8 cellular contexts compared by ENCODE assay signal in the genomic region with DNA sequence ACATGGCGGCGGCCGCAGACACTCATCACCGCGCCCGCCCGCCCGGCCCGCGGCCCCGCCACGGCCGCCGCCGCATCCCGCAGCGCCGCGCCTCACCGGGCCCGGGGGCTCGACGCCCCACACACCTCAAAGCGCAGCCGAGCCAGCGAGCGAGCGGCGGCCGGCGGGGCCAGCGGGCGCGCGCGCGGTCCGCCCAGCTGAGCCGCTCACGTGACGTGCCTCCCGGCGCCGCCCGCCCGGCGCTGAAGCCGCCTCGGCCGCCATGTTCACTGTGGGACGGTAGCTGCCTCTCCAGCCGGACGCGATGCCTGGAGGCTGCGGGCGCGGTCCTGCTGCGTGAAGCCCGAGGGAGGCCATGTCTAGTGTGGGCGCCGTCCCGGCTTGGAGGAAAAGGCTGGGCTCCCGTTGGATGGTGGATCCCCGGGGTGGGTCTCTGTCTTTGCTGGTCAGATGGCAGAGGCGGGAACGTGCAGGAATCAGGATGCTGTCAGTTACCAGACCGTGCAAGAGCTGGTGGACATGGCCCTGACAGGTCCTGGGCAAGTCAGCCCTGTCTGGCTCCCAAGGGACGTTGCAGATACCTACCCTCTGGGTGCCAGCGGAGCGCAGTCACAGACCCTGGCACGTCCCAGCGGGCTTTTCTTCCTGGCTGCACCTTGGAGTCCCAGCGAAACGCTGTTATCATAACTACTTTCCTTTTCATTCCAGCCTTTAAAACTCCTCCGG. TPM values are rescaled to one million over a fixed set of nuclear protein-coding genes. Genes with fewer than 3 reads are reported as not detected.
A peak's percentile ranks its signal among the peaks of the same experiment; 100 is the strongest.
DNase-seq lines count a peak whose midpoint lies in the region; ATAC-seq and TF ChIP-seq lines count a peak whose summit lies in the region.

A gene with protein sequence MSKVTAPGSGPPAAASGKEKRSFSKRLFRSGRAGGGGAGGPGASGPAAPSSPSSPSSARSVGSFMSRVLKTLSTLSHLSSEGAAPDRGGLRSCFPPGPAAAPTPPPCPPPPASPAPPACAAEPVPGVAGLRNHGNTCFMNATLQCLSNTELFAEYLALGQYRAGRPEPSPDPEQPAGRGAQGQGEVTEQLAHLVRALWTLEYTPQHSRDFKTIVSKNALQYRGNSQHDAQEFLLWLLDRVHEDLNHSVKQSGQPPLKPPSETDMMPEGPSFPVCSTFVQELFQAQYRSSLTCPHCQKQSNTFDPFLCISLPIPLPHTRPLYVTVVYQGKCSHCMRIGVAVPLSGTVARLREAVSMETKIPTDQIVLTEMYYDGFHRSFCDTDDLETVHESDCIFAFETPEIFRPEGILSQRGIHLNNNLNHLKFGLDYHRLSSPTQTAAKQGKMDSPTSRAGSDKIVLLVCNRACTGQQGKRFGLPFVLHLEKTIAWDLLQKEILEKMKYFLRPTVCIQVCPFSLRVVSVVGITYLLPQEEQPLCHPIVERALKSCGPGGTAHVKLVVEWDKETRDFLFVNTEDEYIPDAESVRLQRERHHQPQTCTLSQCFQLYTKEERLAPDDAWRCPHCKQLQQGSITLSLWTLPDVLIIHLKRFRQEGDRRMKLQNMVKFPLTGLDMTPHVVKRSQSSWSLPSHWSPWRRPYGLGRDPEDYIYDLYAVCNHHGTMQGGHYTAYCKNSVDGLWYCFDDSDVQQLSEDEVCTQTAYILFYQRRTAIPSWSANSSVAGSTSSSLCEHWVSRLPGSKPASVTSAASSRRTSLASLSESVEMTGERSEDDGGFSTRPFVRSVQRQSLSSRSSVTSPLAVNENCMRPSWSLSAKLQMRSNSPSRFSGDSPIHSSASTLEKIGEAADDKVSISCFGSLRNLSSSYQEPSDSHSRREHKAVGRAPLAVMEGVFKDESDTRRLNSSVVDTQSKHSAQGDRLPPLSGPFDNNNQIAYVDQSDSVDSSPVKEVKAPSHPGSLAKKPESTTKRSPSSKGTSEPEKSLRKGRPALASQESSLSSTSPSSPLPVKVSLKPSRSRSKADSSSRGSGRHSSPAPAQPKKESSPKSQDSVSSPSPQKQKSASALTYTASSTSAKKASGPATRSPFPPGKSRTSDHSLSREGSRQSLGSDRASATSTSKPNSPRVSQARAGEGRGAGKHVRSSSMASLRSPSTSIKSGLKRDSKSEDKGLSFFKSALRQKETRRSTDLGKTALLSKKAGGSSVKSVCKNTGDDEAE (N-terminal part only) (minus strand): TSS at position 186 of the 726 bp plus-strand sequence. CDS start 182 bp downstream, at position 4.

- WGBS in testis, 2 donors: 1 to 2% methylated on average over 9 to 42 of the region's 75 CpGs

- H3K27ac ChIP-seq in osteoblast (ENCODE audit: low read depth, low read length) (no peak within 1 kb of the TSS), testis (peak within 1 kb of the TSS; percentile 82 to 86)

- no peaks in the 10 kb centered on the region for H3K36me3 ChIP-seq in osteoblast (ENCODE audit: insufficient read depth, low read length)
- no peaks in the 10 kb centered on the region for H3K36me3 ChIP-seq in testis (ENCODE audit: low read depth, missing control alignments)

- H3K9me3 Mint-ChIP-seq in activated naive CD8-positive, alpha-beta T cell treated with anti-CD3 and anti-CD28 coated beads, Interleukin-2, amount 10 ng/mL, durations not matched to agents 7 days and 5 days: no peaks in the 10 kb centered on the region

- no peaks in the 10 kb centered on the region for H3K9me3 ChIP-seq in osteoblast (ENCODE audit: low read depth, low read length)
- H3K9me3 ChIP-seq in testis: no peaks in the 10 kb centered on the region

- H3K4me1 ChIP-seq in osteoblast (ENCODE audit: insufficient read depth, low read length): peaks cover 20% of the 10 kb centered on the region
- H3K4me1 ChIP-seq in testis: peaks cover 19% of the 10 kb centered on the region

- H3K4me2 ChIP-seq in osteoblast (ENCODE audit: insufficient read depth, low read length): peak within 1 kb of the TSS; percentile 97

- H3K27ac Mint-ChIP-seq in activated naive CD8-positive, alpha-beta T cell treated with anti-CD3 and anti-CD28 coated beads, Interleukin-2, amount 10 ng/mL, durations not matched to agents 7 days and 5 days: peak within 1 kb of the TSS; percentile 77

- H3K27me3 ChIP-seq in osteoblast (ENCODE audit: insufficient read depth, low read length) (no peaks in the 10 kb centered on the region), testis (no peaks in the 10 kb centered on the region)

- no peaks in the 10 kb centered on the region for H3K36me3 Mint-ChIP-seq in activated naive CD8-positive, alpha-beta T cell treated with anti-CD3 and anti-CD28 coated beads, Interleukin-2, amount 10 ng/mL, durations not matched to agents 7 days and 5 days

- H3K4me3 Mint-ChIP-seq in activated naive CD8-positive, alpha-beta T cell treated with anti-CD3 and anti-CD28 coated beads, Interleukin-2, amount 10 ng/mL, durations not matched to agents 7 days and 5 days: peak within 1 kb of the TSS; percentile 88

- no peak for TF ChIP-seq POLR2A in testis (IDR thresholded peaks at IDR 0.05)

- DNase-seq in NCI-H128 (lab: John Stamatoyannopoulos, UW; ENCODE audit: unreplicated experiment) (peak; percentile 80), SKM-1 treated with dmso at 0.1 percent for 144 hours (lab: John Stamatoyannopoulos, UW; ENCODE audit: unreplicated experiment) (peak; percentile 94), head of caudate nucleus (peak; percentile 93 to 98 (median 96)), osteoblast (ENCODE audit: insufficient read length, low spot score, missing footprints) (peak; percentile 97), testis (peak; percentile 97)
- DNase-seq in activated naive CD8-positive, alpha-beta T cell treated with anti-CD3 and anti-CD28 coated beads, Interleukin-2, amount 10 ng/mL, durations not matched to agents 7 days and 5 days: peak; percentile 90

- H3K4me1 Mint-ChIP-seq in activated naive CD8-positive, alpha-beta T cell treated with anti-CD3 and anti-CD28 coated beads, Interleukin-2, amount 10 ng/mL, durations not matched to agents 7 days and 5 days: peaks cover 21% of the 10 kb centered on the region

- H4K20me1 ChIP-seq in osteoblast (ENCODE audit: insufficient read depth, low read length): peaks cover 10% of the 10 kb centered on the region

- peaks cover 12% of the 10 kb centered on the region for H3K27me3 Mint-ChIP-seq in activated naive CD8-positive, alpha-beta T cell treated with anti-CD3 and anti-CD28 coated beads, Interleukin-2, amount 10 ng/mL, durations not matched to agents 7 days and 5 days

- H3K4me3 ChIP-seq in GM12875 (ENCODE audit: low read depth, low read length) (peak within 1 kb of the TSS; percentile 61), osteoblast (ENCODE audit: insufficient read depth, low read length) (peak within 1 kb of the TSS; percentile 73), testis (peak within 1 kb of the TSS; percentile 73 to 77)

- peak; percentile 94 for ATAC-seq in HG02763 (IDR thresholded peaks at IDR 0.05; ENCODE audit: unreplicated experiment)
- ATAC-seq in activated naive CD8-positive, alpha-beta T cell treated with anti-CD3 and anti-CD28 coated beads, Interleukin-2, amount 10 ng/mL, durations not matched to agents 7 days and 5 days (ENCODE audit: low read depth): peak; percentile 99

- peak within 1 kb of the TSS; percentile 100 for H2AFZ ChIP-seq in osteoblast (ENCODE audit: low read length)

- TF ChIP-seq CTCF in GM12875 (IDR thresholded peaks at IDR 0.05; ENCODE audit: borderline replicate concordance, insufficient read depth, low read depth, low read length) (no peak), osteoblast (IDR thresholded peaks at IDR 0.05; ENCODE audit: extremely low read depth, low read depth, low read length) (no peak), testis (IDR thresholded peaks at IDR 0.05) (no peak)

- intact Hi-C loops in head of caudate nucleus (cut with DNase I) (no loop called here), testis (cut with DNase I; ENCODE audit: low total_unique reads) (no loop called here)

- POLR2A ChIA-PET in activated naive CD8-positive, alpha-beta T cell treated with anti-CD3 and anti-CD28 coated beads, Interleukin-2, amount 10 ng/mL, durations not matched to agents 7 days and 5 days (lab: Charles Lee): interaction anchor here (1.4 kb wide), 1 partner anchor 53 kb away, joined by 4 read pairs; no protein-coding TSS in a partner anchor

- H3K79me2 ChIP-seq in osteoblast (ENCODE audit: insufficient read depth, low read length): peaks cover 33% of the 10 kb centered on the region

RNA-seq across cellular contexts. Expression of the gene that starts here (rescaled TPM):
- 1 to 10 TPM; 5.7 to 6.0 TPM for total RNA-seq in activated naive CD8-positive, alpha-beta T cell treated with anti-CD3 and anti-CD28 coated beads, Interleukin-2, amount 10 ng/mL, durations not matched to agents 7 days and 5 days
- 6.2 and 7.4 TPM in 2 replicates for total RNA-seq in osteoblast
- total RNA-seq in testis: 10 to 100 TPM; 73.1 to 73.6 TPM
- 23.3 TPM for polyA plus RNA-seq in testis (ENCODE audit: insufficient read depth, low read depth, low replicate concordance)
